In the genomic region with DNA sequence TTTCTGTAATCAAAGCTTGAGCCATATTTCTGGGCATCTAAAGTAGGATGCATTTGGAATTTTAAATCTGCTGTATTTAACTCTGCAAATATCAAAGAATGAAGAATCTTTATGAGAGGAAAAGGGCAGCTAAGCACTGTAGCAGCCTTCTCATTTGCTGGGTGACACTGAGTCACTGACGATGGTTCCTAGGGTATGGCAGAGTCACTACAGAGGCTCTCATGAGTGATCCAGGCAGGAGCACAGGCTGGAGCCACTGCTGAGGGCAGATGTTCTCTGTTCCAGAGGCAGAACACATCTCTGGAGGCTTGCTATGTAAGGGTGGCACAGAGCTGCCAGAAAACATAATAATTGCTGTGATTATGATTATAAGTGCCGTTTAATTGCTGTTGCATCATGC, we compare ENCODE assay signal across 21 cellular contexts.
"Had no signal": no experiment of that assay in that cellular context is flagged by ENCODE, and none has a peak within 500 bp of the region (broad histone marks: within the 10 kb centered on the region; RNA-seq: fewer than 3 reads in every experiment).

No MANE protein-coding gene starts in this region.

- ATAC-seq: esophagus mucosa; left ventricle myocardium superior; lower lobe of right lung; natural killer cell; psoas muscle; right cardiac atrium; stimulated activated memory B cell treated with anti-CD40 and anti-IgM and Interleukin-4, amounts not matched to agents 10 μg/mL and 1 μg/mL and 100 μg/mL, for 72 hours; stimulated activated naive CD8-positive, alpha-beta T cell treated with anti-CD3 and anti-CD28 coated beads, Interleukin-15, Interleukin-2, amounts not matched to agents 100 U/mL and 50 U/mL, for 24 hours had no signal

- DNase-seq: dermis blood vessel endothelial cell; hypothalamus; immature natural killer cell; left ventricle myocardium superior; lower lobe of right lung; natural killer cell; occipital lobe; ovary; posterior cingulate gyrus; psoas muscle; right cardiac atrium; sigmoid colon; spleen; stimulated activated CD4-positive, alpha-beta T cell treated with anti-CD3 and anti-CD28 coated beads, Interleukin-4, amount 100 ng/mL, for 4 hours; stimulated activated naive CD8-positive, alpha-beta T cell treated with anti-CD3 and anti-CD28 coated beads, Interleukin-15, Interleukin-2, amounts not matched to agents 100 U/mL and 50 U/mL, for 24 hours; substantia nigra; testis; tibial artery had no signal

- H3K4me3 ChIP-seq: coronary artery, lower lobe of right lung, ovary, psoas muscle, sigmoid colon, spleen, testis, tibial artery had no signal
